Comparison of ENCODE assay signal across 2 cellular contexts in the genomic region with DNA sequence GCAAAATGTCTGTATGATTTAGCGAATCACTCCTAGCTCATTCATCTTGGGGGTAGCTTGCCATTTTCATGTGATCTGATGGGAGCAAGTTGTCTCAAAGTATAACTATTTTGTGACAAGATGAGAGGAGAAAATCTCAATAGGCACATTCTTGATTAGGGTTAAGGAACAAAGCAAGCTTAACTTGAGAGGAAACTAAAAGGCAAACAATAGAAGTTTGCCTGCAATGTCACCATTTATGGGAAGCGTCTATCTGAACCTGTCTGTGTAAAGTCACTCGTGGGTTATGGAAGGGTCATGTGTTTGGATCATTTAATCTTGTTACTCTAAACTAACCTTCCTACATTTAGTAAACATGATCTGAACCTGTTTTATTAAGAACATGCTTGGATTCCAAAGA.
TF ChIP-seq lines count a peak whose summit lies in the region.

No MANE protein-coding gene starts in this region.

TF ChIP-seq in liver, 16 proteins besides CTCF, POLR2A, EP300 and RAD21 (continued from another document):
- TF ChIP-seq, protein P1, sequence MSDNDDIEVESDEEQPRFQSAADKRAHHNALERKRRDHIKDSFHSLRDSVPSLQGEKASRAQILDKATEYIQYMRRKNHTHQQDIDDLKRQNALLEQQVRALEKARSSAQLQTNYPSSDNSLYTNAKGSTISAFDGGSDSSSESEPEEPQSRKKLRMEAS (IDR thresholded peaks at IDR 0.05): no peak
- TF ChIP-seq, protein P2, sequence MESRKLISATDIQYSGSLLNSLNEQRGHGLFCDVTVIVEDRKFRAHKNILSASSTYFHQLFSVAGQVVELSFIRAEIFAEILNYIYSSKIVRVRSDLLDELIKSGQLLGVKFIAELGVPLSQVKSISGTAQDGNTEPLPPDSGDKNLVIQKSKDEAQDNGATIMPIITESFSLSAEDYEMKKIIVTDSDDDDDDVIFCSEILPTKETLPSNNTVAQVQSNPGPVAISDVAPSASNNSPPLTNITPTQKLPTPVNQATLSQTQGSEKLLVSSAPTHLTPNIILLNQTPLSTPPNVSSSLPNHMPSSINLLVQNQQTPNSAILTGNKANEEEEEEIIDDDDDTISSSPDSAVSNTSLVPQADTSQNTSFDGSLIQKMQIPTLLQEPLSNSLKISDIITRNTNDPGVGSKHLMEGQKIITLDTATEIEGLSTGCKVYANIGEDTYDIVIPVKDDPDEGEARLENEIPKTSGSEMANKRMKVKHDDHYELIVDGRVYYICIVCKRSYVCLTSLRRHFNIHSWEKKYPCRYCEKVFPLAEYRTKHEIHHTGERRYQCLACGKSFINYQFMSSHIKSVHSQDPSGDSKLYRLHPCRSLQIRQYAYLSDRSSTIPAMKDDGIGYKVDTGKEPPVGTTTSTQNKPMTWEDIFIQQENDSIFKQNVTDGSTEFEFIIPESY (IDR thresholded peaks at IDR 0.05): no peak
- TF ChIP-seq FOXA2 (IDR thresholded peaks at IDR 0.05): no peak
- no peak for TF ChIP-seq FOXA1 (IDR thresholded peaks at IDR 0.05)
- no peak for TF ChIP-seq EGR1 (IDR thresholded peaks at IDR 0.05; ENCODE audit: low read depth in 2 of 2)
- no peak for TF ChIP-seq HNF4G (IDR thresholded peaks at IDR 0.05)
- TF ChIP-seq, protein P3, sequence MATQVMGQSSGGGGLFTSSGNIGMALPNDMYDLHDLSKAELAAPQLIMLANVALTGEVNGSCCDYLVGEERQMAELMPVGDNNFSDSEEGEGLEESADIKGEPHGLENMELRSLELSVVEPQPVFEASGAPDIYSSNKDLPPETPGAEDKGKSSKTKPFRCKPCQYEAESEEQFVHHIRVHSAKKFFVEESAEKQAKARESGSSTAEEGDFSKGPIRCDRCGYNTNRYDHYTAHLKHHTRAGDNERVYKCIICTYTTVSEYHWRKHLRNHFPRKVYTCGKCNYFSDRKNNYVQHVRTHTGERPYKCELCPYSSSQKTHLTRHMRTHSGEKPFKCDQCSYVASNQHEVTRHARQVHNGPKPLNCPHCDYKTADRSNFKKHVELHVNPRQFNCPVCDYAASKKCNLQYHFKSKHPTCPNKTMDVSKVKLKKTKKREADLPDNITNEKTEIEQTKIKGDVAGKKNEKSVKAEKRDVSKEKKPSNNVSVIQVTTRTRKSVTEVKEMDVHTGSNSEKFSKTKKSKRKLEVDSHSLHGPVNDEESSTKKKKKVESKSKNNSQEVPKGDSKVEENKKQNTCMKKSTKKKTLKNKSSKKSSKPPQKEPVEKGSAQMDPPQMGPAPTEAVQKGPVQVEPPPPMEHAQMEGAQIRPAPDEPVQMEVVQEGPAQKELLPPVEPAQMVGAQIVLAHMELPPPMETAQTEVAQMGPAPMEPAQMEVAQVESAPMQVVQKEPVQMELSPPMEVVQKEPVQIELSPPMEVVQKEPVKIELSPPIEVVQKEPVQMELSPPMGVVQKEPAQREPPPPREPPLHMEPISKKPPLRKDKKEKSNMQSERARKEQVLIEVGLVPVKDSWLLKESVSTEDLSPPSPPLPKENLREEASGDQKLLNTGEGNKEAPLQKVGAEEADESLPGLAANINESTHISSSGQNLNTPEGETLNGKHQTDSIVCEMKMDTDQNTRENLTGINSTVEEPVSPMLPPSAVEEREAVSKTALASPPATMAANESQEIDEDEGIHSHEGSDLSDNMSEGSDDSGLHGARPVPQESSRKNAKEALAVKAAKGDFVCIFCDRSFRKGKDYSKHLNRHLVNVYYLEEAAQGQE (IDR thresholded peaks at IDR 0.05): no peak
- TF ChIP-seq YY1 (IDR thresholded peaks at IDR 0.05): peak; percentile 24

TF ChIP-seq in HepG2, 621 proteins besides CTCF, POLR2A, EP300 and RAD21 (continued from another document):
- TF ChIP-seq SOX13 (IDR thresholded peaks at IDR 0.05) (no peak), SOX13 (CRISPR knock-in tag; conservative IDR thresholded peaks at IDR 0.05 in 1 of 2, IDR thresholded peaks at IDR 0.05 in 1 of 2) (no peak), ZEB1 (IDR thresholded peaks at IDR 0.05; ENCODE audit: insufficient replicate concordance, low read depth) (no peak), RARG (CRISPR knock-in tag; IDR thresholded peaks at IDR 0.05; ENCODE audit: low read depth) (no peak), IRX3 (CRISPR knock-in tag; IDR thresholded peaks at IDR 0.05; ENCODE audit: borderline replicate concordance, low read depth) (no peak), ZSCAN12 (CRISPR knock-in tag; IDR thresholded peaks at IDR 0.05) (no peak), ZNF879 (CRISPR knock-in tag; IDR thresholded peaks at IDR 0.05) (no peak), KLF15 (CRISPR knock-in tag; IDR thresholded peaks at IDR 0.05; ENCODE audit: borderline replicate concordance) (no peak), RBFOX2 (IDR thresholded peaks at IDR 0.05; ENCODE audit: low read depth, low read length) (no peak), ZNF543 (CRISPR knock-in tag; IDR thresholded peaks at IDR 0.05) (no peak), MEF2D (CRISPR knock-in tag; IDR thresholded peaks at IDR 0.05) (no peak), MED1 (CRISPR knock-in tag; IDR thresholded peaks at IDR 0.05) (no peak), ZNF468 (CRISPR knock-in tag; IDR thresholded peaks at IDR 0.05) (no peak), ZNF557 (CRISPR knock-in tag; IDR thresholded peaks at IDR 0.05) (no peak)
- TF ChIP-seq, protein P4, sequence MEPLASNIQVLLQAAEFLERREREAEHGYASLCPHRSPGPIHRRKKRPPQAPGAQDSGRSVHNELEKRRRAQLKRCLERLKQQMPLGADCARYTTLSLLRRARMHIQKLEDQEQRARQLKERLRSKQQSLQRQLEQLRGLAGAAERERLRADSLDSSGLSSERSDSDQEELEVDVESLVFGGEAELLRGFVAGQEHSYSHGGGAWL (CRISPR knock-in tag; IDR thresholded peaks at IDR 0.05): no peak
- TF ChIP-seq, protein P5, sequence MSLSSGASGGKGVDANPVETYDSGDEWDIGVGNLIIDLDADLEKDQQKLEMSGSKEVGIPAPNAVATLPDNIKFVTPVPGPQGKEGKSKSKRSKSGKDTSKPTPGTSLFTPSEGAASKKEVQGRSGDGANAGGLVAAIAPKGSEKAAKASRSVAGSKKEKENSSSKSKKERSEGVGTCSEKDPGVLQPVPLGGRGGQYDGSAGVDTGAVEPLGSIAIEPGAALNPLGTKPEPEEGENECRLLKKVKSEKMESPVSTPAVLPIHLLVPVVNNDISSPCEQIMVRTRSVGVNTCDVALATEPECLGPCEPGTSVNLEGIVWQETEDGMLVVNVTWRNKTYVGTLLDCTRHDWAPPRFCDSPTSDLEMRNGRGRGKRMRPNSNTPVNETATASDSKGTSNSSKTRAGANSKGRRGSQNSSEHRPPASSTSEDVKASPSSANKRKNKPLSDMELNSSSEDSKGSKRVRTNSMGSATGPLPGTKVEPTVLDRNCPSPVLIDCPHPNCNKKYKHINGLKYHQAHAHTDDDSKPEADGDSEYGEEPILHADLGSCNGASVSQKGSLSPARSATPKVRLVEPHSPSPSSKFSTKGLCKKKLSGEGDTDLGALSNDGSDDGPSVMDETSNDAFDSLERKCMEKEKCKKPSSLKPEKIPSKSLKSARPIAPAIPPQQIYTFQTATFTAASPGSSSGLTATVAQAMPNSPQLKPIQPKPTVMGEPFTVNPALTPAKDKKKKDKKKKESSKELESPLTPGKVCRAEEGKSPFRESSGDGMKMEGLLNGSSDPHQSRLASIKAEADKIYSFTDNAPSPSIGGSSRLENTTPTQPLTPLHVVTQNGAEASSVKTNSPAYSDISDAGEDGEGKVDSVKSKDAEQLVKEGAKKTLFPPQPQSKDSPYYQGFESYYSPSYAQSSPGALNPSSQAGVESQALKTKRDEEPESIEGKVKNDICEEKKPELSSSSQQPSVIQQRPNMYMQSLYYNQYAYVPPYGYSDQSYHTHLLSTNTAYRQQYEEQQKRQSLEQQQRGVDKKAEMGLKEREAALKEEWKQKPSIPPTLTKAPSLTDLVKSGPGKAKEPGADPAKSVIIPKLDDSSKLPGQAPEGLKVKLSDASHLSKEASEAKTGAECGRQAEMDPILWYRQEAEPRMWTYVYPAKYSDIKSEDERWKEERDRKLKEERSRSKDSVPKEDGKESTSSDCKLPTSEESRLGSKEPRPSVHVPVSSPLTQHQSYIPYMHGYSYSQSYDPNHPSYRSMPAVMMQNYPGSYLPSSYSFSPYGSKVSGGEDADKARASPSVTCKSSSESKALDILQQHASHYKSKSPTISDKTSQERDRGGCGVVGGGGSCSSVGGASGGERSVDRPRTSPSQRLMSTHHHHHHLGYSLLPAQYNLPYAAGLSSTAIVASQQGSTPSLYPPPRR (CRISPR knock-in tag; IDR thresholded peaks at IDR 0.05; ENCODE audit: borderline replicate concordance): no peak
- TF ChIP-seq, protein P6, sequence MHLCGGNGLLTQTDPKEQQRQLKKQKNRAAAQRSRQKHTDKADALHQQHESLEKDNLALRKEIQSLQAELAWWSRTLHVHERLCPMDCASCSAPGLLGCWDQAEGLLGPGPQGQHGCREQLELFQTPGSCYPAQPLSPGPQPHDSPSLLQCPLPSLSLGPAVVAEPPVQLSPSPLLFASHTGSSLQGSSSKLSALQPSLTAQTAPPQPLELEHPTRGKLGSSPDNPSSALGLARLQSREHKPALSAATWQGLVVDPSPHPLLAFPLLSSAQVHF (CRISPR knock-in tag; IDR thresholded peaks at IDR 0.05): no peak
- TF ChIP-seq, protein P7, sequence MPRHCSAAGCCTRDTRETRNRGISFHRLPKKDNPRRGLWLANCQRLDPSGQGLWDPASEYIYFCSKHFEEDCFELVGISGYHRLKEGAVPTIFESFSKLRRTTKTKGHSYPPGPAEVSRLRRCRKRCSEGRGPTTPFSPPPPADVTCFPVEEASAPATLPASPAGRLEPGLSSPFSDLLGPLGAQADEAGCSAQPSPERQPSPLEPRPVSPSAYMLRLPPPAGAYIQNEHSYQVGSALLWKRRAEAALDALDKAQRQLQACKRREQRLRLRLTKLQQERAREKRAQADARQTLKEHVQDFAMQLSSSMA (CRISPR knock-in tag; IDR thresholded peaks at IDR 0.05): no peak
